Comparison of ENCODE assay signal across 3 cellular contexts in genomic region chr6:79597155-79597554, GRCh38.
TF ChIP-seq lines count a peak whose summit lies in the region.

No MANE protein-coding gene starts in this region.

TF ChIP-seq in HEK293, 187 proteins besides CTCF, POLR2A, EP300 and RAD21:
- TF ChIP-seq ZNF366 (tag by site-specific recombination; conservative IDR thresholded peaks at IDR 0.05): peak; percentile 58; the same call in 1 of the 2 replicates
- peak; percentile 15; the same call in 1 of the 2 replicates for TF ChIP-seq PRDM1 (tag by site-specific recombination; IDR thresholded peaks at IDR 0.05)
- TF ChIP-seq ZNF555 (tag by site-specific recombination; conservative IDR thresholded peaks at IDR 0.05): no peak

TF ChIP-seq in K562, 482 proteins besides CTCF, POLR2A, EP300 and RAD21:
- peak; percentile 88 for TF ChIP-seq ZNF512 (tag; IDR thresholded peaks at IDR 0.05)
- peak; percentile 13; the same call in 1 of the 2 replicates for TF ChIP-seq PHB2 (IDR thresholded peaks at IDR 0.05; ENCODE audit: low read depth)
- TF ChIP-seq ZNF217 (CRISPR knock-in tag; IDR thresholded peaks at IDR 0.05): no peak

TF ChIP-seq in HepG2, 621 proteins besides CTCF, POLR2A, EP300 and RAD21:
- TF ChIP-seq SP140L (CRISPR knock-in tag; IDR thresholded peaks at IDR 0.05; ENCODE audit: borderline replicate concordance): no peak
- no peak for TF ChIP-seq XBP1 (CRISPR knock-in tag; IDR thresholded peaks at IDR 0.05)
- no peak for TF ChIP-seq NR1H2 (CRISPR knock-in tag; IDR thresholded peaks at IDR 0.05; ENCODE audit: borderline replicate concordance, low read depth)
- no peak for TF ChIP-seq ZNF841 (CRISPR knock-in tag; IDR thresholded peaks at IDR 0.05; ENCODE audit: borderline replicate concordance)
- no peak for TF ChIP-seq ISX (CRISPR knock-in tag; conservative IDR thresholded peaks at IDR 0.05)
- TF ChIP-seq HNF4A (CRISPR knock-in tag; IDR thresholded peaks at IDR 0.05): no peak
- TF ChIP-seq ZNF143 (CRISPR knock-in tag; IDR thresholded peaks at IDR 0.05): no peak
- no peak for TF ChIP-seq ZNF740 (CRISPR knock-in tag; IDR thresholded peaks at IDR 0.05)
- no peak for TF ChIP-seq STAT5B (CRISPR knock-in tag; IDR thresholded peaks at IDR 0.05)
- no peak for TF ChIP-seq ZNF703 (CRISPR knock-in tag; IDR thresholded peaks at IDR 0.05; ENCODE audit: borderline replicate concordance)
- no peak for TF ChIP-seq ZNF644 (CRISPR knock-in tag; IDR thresholded peaks at IDR 0.05; ENCODE audit: low read depth)
- TF ChIP-seq RBAK (CRISPR knock-in tag; IDR thresholded peaks at IDR 0.05): no peak
- TF ChIP-seq ZBTB40 (IDR thresholded peaks at IDR 0.05): no peak
- no peak for TF ChIP-seq ZBTB40 (CRISPR knock-in tag; IDR thresholded peaks at IDR 0.05)
- no peak for TF ChIP-seq CHD4 (IDR thresholded peaks at IDR 0.05; ENCODE audit: borderline replicate concordance, low read length)
- no peak for TF ChIP-seq IKZF1 (IDR thresholded peaks at IDR 0.05)
- no peak for TF ChIP-seq ZNF317 (CRISPR knock-in tag; IDR thresholded peaks at IDR 0.05)
- no peak for TF ChIP-seq ZBTB46 (CRISPR knock-in tag; IDR thresholded peaks at IDR 0.05; ENCODE audit: borderline replicate concordance)
- no peak for TF ChIP-seq NFYB (CRISPR knock-in tag; IDR thresholded peaks at IDR 0.05)
- no peak for TF ChIP-seq RFX1 (IDR thresholded peaks at IDR 0.05)
- no peak for TF ChIP-seq ZNF34 (CRISPR knock-in tag; IDR thresholded peaks at IDR 0.05; ENCODE audit: borderline replicate concordance)
TF ChIP-seq in HepG2: peak in this region for 0.
